In genomic region chr20:48970681-48971370, GRCh38 we compare ENCODE assay signal across 23 cellular contexts. TPM values are rescaled to one million over a fixed set of nuclear protein-coding genes. Genes with fewer than 3 reads are reported as not detected.
A peak's percentile ranks its signal among the peaks of the same experiment; 100 is the strongest.
DNase-seq lines count a peak whose midpoint lies in the region; ATAC-seq and TF ChIP-seq lines count a peak whose summit lies in the region.
"Had no signal": no experiment of that assay in that cellular context is flagged by ENCODE, and none has a peak within 500 bp of the region (broad histone marks: within the 10 kb centered on the region; RNA-seq: fewer than 3 reads in every experiment).

No MANE protein-coding gene starts in this region.

- H3K56ac ChIP-seq in mesendoderm (ENCODE audit: low read length): no peak overlapping the region

- no peak overlapping the region for H2BK15ac ChIP-seq in mesendoderm (replicated peaks; ENCODE audit: low read depth)

- no peak overlapping the region for H3K9ac ChIP-seq in mesendoderm (ENCODE audit: low read length)
- H3K9ac ChIP-seq: GM23248, KMS-11 had no signal

- H3K4me1 ChIP-seq in mesendoderm (ENCODE audit: control insufficient read depth, low read depth, low read length): no peaks in the 10 kb centered on the region

- in situ Hi-C loops in GM13976 (cut with MboI; ENCODE audit: low sequenced_read_pairs, unreplicated experiment): no loop called here

- H3K27ac ChIP-seq in mesendoderm (ENCODE audit: low read depth, low read length): no peak overlapping the region
- H3K27ac ChIP-seq: 22Rv1, GM23248, KMS-11, SJCRH30 had no signal

- no peak overlapping the region for H4K5ac ChIP-seq in mesendoderm (ENCODE audit: low read length)

- no peaks in the 10 kb centered on the region for H3K27me3 ChIP-seq in mesendoderm (ENCODE audit: insufficient read depth, low read length, poor library complexity)
- H3K27me3 ChIP-seq: SJCRH30 had no signal

- no peaks in the 10 kb centered on the region for H3K79me2 ChIP-seq in mesendoderm (ENCODE audit: control insufficient read depth, insufficient read depth, low read length)

- H2BK5ac ChIP-seq in mesendoderm (ENCODE audit: low read length): no peak overlapping the region

- H3K4me3 ChIP-seq in LNCaP clone FGC (ENCODE audit: low read depth, low read length) (no peak overlapping the region), mesendoderm (ENCODE audit: low read length) (no peak overlapping the region)
- H3K4me3 ChIP-seq: GM23248, SJCRH30 had no signal

- H3K4me2 ChIP-seq in mesendoderm (ENCODE audit: low read length): no peak overlapping the region
- H3K4me2 ChIP-seq: KMS-11 had no signal

- no peak overlapping the region for H2AK5ac ChIP-seq in mesendoderm (ENCODE audit: low read length)

- no peak overlapping the region for H3K18ac ChIP-seq in mesendoderm (ENCODE audit: low read length)

- no peak overlapping the region for H4K8ac ChIP-seq in mesendoderm (ENCODE audit: low read depth, low read length)

- H3K4ac ChIP-seq in mesendoderm (ENCODE audit: low read depth, low read length): no peak overlapping the region

- TF ChIP-seq CTCF in LNCaP clone FGC (IDR thresholded peaks at IDR 0.05; ENCODE audit: control insufficient read depth, extremely low read depth, insufficient read depth) (0 out of 2 replicates have a peak, but pooled peaks have one; percentile 13), GM13976 (IDR thresholded peaks at IDR 0.05; ENCODE audit: borderline replicate concordance, control extremely low read depth, extremely low read depth, insufficient read depth, missing control alignments) (no peak)

- DNase-seq in NCI-H146 (lab: John Stamatoyannopoulos, UW): peak; percentile 3
- DNase-seq in NCI-H146 treated with DMSO at 0.1 percent for 48 hours (lab: John Stamatoyannopoulos, UW; ENCODE audit: unreplicated experiment): no peak
- no peak for DNase-seq in LNCaP clone FGC (ENCODE audit: low read depth)
- DNase-seq in mesendoderm: peak; percentile 4
- no peak for DNase-seq in NCI-H526 (lab: John Stamatoyannopoulos, UW)
- no peak for DNase-seq in GM13976 (ENCODE audit: low spot score)
- no peak for DNase-seq in AML-193 (lab: John Stamatoyannopoulos, UW)
- DNase-seq: ACHN, EL, GF-D8, GM23248, H9, NCI-H1105 treated with DMSO at 0.1 percent for 48 hours, NCI-H187 treated with DMSO at 0.1 percent for 48 hours, NCI-H2107, NCI-H2227 treated with DMSO at 0.1 percent for 48 hours, NCI-H510A, NCI-H774, SJCRH30, T-cell had no signal

- ATAC-seq in GM19351 (IDR thresholded peaks at IDR 0.05; ENCODE audit: unreplicated experiment): no peak
- ATAC-seq: T-cell had no signal

- no peak overlapping the region for H3K23ac ChIP-seq in mesendoderm (ENCODE audit: low read length)

- WGBS in mesendoderm (ENCODE audit: extremely low coverage, insufficient coverage, low lambda C conversion rate): no CpG with 5 or more reads among the region's 10 CpGs

- peaks cover 4% of the 10 kb centered on the region for H3K36me3 ChIP-seq in mesendoderm (ENCODE audit: control insufficient read depth, insufficient read depth, low read length)

- H2BK120ac ChIP-seq in mesendoderm (ENCODE audit: low read depth, low read length): no peak overlapping the region

- no peaks in the 10 kb centered on the region for H3K79me1 ChIP-seq in mesendoderm (ENCODE audit: low read length)

RNA-seq across cellular contexts. Expression of gene ARFGEF2, which starts 49.3 kb away (rescaled TPM):
- polyA plus RNA-seq in mesendoderm (2013, experiment 1 of 2): 9.4 TPM
- polyA plus RNA-seq in mesendoderm (2013, experiment 2 of 2): 9.0 TPM

Comparison
In these comparisons a context has a peak if more than half of its experiments do, and no peak if none do; other contexts are left out.
1. DNase-seq: peak in NCI-H146 (single experiment) and mesendoderm (single experiment); none in NCI-H146 treated with DMSO at 0.1 percent for 48 hours (single experiment), LNCaP clone FGC (single experiment), NCI-H526 (0 of 2), GM13976 (single experiment) and AML-193 (0 of 2).